In the genomic region with DNA sequence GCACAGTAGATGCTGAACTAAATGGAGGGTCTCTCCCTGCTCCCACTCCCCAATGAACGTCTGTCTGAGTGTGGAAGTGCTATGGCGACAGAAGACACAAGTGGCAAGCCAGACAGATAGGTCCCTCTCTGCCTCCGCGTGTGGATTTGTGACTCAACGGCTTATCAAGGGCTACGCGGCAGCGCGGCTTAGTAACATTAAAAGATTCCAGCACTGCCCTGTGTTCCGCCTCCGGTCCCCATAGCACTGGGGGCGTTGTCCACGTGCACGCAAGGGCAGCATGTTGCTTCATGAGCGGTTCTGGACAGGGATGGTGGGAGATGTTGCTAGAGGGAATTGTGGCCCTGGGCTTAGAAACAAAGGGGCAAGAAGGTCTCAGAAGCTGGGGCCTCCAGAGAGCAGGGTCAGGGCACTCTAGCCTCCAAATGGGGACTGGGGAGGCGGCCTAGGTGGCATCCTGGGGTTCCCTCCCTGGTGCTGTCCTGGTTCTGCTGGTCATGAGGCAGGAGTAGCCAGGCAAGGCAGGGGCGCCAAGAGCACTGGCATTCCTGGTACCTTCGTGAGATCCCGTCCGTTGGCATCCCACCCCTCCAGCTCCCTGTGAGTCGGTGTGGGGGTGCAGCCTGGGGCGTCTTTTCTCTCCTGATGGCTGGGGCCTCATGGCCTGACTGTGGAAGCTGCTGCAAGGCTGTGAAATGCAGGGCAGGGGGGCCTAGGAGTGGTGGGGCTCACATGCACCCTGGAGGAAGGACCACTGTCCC, we compare ENCODE assay signal across 24 cellular contexts. TPM values are rescaled to one million over a fixed set of nuclear protein-coding genes. Genes with fewer than 3 reads are reported as not detected.
DNase-seq lines count a peak whose midpoint lies in the region; FAIRE-seq and TF ChIP-seq lines count a peak whose summit lies in the region.
"Had no signal": no experiment of that assay in that cellular context is flagged by ENCODE, and none has a peak within 500 bp of the region (broad histone marks: within the 10 kb centered on the region; RNA-seq: fewer than 3 reads in every experiment).

No MANE protein-coding gene starts in this region.

- TF ChIP-seq EP300 in ovary (IDR thresholded peaks at IDR 0.05), result no peak
- TF ChIP-seq EP300 in sigmoid colon (IDR thresholded peaks at IDR 0.05), result no peak

- in situ Hi-C loops in KBM-7 (cut with MboI; ENCODE audit: low pct_unique_long_range_greater_than_20kb, low sequenced_read_pairs), result no loop called here

- H3K36me3 ChIP-seq in ovary (no peaks in the 10 kb centered on the region), sigmoid colon (no peaks in the 10 kb centered on the region)
- H3K36me3 ChIP-seq: MG63, SJCRH30 had no signal

- no peak overlapping the region for H3K4me3 ChIP-seq in ovary
- no peak overlapping the region for H3K4me3 ChIP-seq in sigmoid colon
- H3K4me3 ChIP-seq: MG63, SJCRH30 had no signal

- H3K27ac ChIP-seq in ovary (no peak overlapping the region), sigmoid colon (no peak overlapping the region)
- H3K27ac ChIP-seq: 22Rv1, SJCRH30 had no signal

- H3K4me1 ChIP-seq in ovary (ENCODE audit: insufficient read depth) (no peaks in the 10 kb centered on the region), sigmoid colon (peaks cover 0 to 6% (median 6%) of the 10 kb centered on the region in 4 donors)
- H3K4me1 ChIP-seq: SJCRH30 had no signal

- WGBS in ovary, 3 donors, result 52 to 67% (median 62%) methylated on average over 21 to 22 of the region's 22 CpGs
- WGBS in sigmoid colon, 2 donors, result 80 to 84% methylated on average over 22 of the region's 22 CpGs

- intact Hi-C loops in ovary (cut with DNase I) (no loop called here), sigmoid colon (cut with DNase I) (no loop called here)

- H3K9me3 ChIP-seq in ovary (no peaks in the 10 kb centered on the region), sigmoid colon (no peaks in the 10 kb centered on the region)
- H3K9me3 ChIP-seq: MG63, SJCRH30 had no signal

- DNase-seq in DMS53 (lab: John Stamatoyannopoulos, UW) (peak; percentile 44), DMS53 treated with DMSO at 0.1 percent for 48 hours (lab: John Stamatoyannopoulos, UW; ENCODE audit: unreplicated experiment) (no peak), amniotic epithelial cell (ENCODE audit: low read depth) (peak; percentile 22), hepatic stellate cell (ENCODE audit: low spot score) (peak; percentile 50), urothelium cell line (ENCODE audit: low spot score) (no peak), ovary (no peak), KBM-7 (no peak), sigmoid colon (no peak)
- DNase-seq: AML-193, GDM1, H7, IMR-90, Kasumi-1, MG63, NCI-H1048, NCI-H1436 treated with DMSO at 0.1 percent for 48 hours, NCI-H2029 treated with DMSO at 0.1 percent for 48 hours, NCI-H510A, NCI-H774, PC-3, SJCRH30 had no signal

- TF ChIP-seq POLR2A in ovary (IDR thresholded peaks at IDR 0.05), result no peak
- no peak for TF ChIP-seq POLR2A in sigmoid colon (IDR thresholded peaks at IDR 0.05)

- peak; percentile 35 for FAIRE-seq in urothelium cell line (lab: Jason Lieb, UNC)

- TF ChIP-seq CTCF in ovary (IDR thresholded peaks at IDR 0.05) (no peak), sigmoid colon (IDR thresholded peaks at IDR 0.05) (no peak)

- H3K27me3 ChIP-seq in ovary, result no peaks in the 10 kb centered on the region
- H3K27me3 ChIP-seq in sigmoid colon, result peaks cover 0 to 79% (median 37%) of the 10 kb centered on the region in 3 donors

RNA-seq across cellular contexts. Expression of gene CRHR1, which starts 9.1 kb away (rescaled TPM):
- 1 to 10 TPM in 2 of 7 donors, under 1 TPM in 3, not detected in 2; 0.32 to 1.4 (median 0.89) TPM for total RNA-seq in ovary
- polyA plus RNA-seq in ovary, result under 1 TPM; 0.10 to 0.32 TPM
- total RNA-seq in sigmoid colon, result under 1 TPM in 1 of 4 donors, not detected in 3; 0.33 TPM
- not detected for polyA plus RNA-seq in sigmoid colon
- total RNA-seq: HT1080, IMR-90, PC-3, SJCRH30 had no signal
- polyA plus RNA-seq: CD14-positive monocyte, IMR-90 had no signal

RNA-seq across cellular contexts. Expression of gene SPPL2C, which starts 51.5 kb away (rescaled TPM):
- total RNA-seq in ovary (not detected), sigmoid colon (not detected)
- polyA plus RNA-seq in ovary (not detected), sigmoid colon (under 1 TPM in 1 of 3 donors, not detected in 2; 0.60 TPM)
- total RNA-seq: H7, HT1080, IMR-90, PC-3, SJCRH30 had no signal
- polyA plus RNA-seq: CD14-positive monocyte, IMR-90 had no signal

Comparison
In these comparisons a context has a peak if more than half of its experiments do, and no peak if none do; other contexts are left out.
1. DNase-seq: peak in DMS53 (single experiment), amniotic epithelial cell (single experiment) and hepatic stellate cell (single experiment); none in DMS53 treated with DMSO at 0.1 percent for 48 hours (single experiment), urothelium cell line (single experiment), ovary (0 of 5), KBM-7 (single experiment) and sigmoid colon (single experiment).